ENCODE assay signal across 10 cellular contexts in genomic region chrX:153830632-153831434, GRCh38. TPM values are rescaled to one million over a fixed set of nuclear protein-coding genes. Genes with fewer than 3 reads are reported as not detected.
DNase-seq lines count a peak whose midpoint lies in the region; ATAC-seq and TF ChIP-seq lines count a peak whose summit lies in the region.
"Had no signal": no experiment of that assay in that cellular context is flagged by ENCODE, and none has a peak within 500 bp of the region (broad histone marks: within the 10 kb centered on the region; RNA-seq: fewer than 3 reads in every experiment).

No MANE protein-coding gene starts in this region.

- peaks cover 7% of the 10 kb centered on the region for H3K36me3 Mint-ChIP-seq in brain
- H3K36me3 Mint-ChIP-seq in nephron progenitor cell (ENCODE audit: low read depth) = no peaks in the 10 kb centered on the region

- no peak for TF ChIP-seq CTCF in brain (conservative IDR thresholded peaks at IDR 0.05)
- TF ChIP-seq CTCF in nephron progenitor cell (IDR thresholded peaks at IDR 0.05) = no peak

- DNase-seq in DMS 273 (lab: John Stamatoyannopoulos, UW; ENCODE audit: unreplicated experiment) (peak; percentile 64), DMS 273 treated with DMSO at 0.1 percent for 48 hours (lab: John Stamatoyannopoulos, UW) (no peak), GM03348 (ENCODE audit: low spot score) (peak; percentile 26), nephron progenitor cell (peak; percentile 29), DMS114 treated with DMSO at 0.1 percent for 48 hours (lab: John Stamatoyannopoulos, UW; ENCODE audit: unreplicated experiment) (no peak), ureter (ENCODE audit: low spot score) (no peak)
- DNase-seq: activated CD4-positive, alpha-beta T cell treated with anti-CD3 and anti-CD28 coated beads for 1 hour; amniotic stem cell had no signal

- H3K27me3 Mint-ChIP-seq in brain = peaks cover 4% of the 10 kb centered on the region
- peaks cover 68% of the 10 kb centered on the region for H3K27me3 Mint-ChIP-seq in nephron progenitor cell (ENCODE audit: low read depth, poor library complexity)

- H3K4me3 Mint-ChIP-seq in brain (peak overlapping the region; percentile 68 to 82 (median 81)), nephron progenitor cell (peak overlapping the region; percentile 72)

- peaks cover 24% of the 10 kb centered on the region for H3K4me1 Mint-ChIP-seq in brain
- H3K4me1 Mint-ChIP-seq in nephron progenitor cell = peaks cover 3% of the 10 kb centered on the region

- H3K9me3 Mint-ChIP-seq in brain = peaks cover 0 to 35% (median 9%) of the 10 kb centered on the region in 5 experiments
- peaks cover 68% of the 10 kb centered on the region for H3K9me3 Mint-ChIP-seq in nephron progenitor cell

- H3K27ac Mint-ChIP-seq in brain (peak overlapping the region in 3 of 5 experiments; percentile 80 to 91 (median 84)), nephron progenitor cell (no peak overlapping the region)

- no peak for ATAC-seq in HG03095 (IDR thresholded peaks at IDR 0.05; ENCODE audit: unreplicated experiment)

RNA-seq across cellular contexts. Expression of gene PDZD4, which starts 0.5 kb away (rescaled TPM):
- polyA plus RNA-seq in brain (ENCODE audit: insufficient read depth, low read depth, low replicate concordance) = 128 TPM
- 10.6 TPM for total RNA-seq in ureter

RNA-seq across cellular contexts. Expression of gene SSR4, which starts 36.4 kb away (rescaled TPM):
- 365 TPM for polyA plus RNA-seq in brain (ENCODE audit: insufficient read depth, low read depth, low replicate concordance)
- 253 TPM for total RNA-seq in ureter

RNA-seq across cellular contexts. Expression of gene IDH3G, which starts 36.7 kb away (rescaled TPM):
- polyA plus RNA-seq in brain (ENCODE audit: insufficient read depth, low read depth, low replicate concordance) = 102 TPM
- total RNA-seq in ureter = 57.0 TPM

RNA-seq across cellular contexts. Expression of gene SRPK3, which starts 50.0 kb away (rescaled TPM):
- polyA plus RNA-seq in brain (ENCODE audit: insufficient read depth, low read depth, low replicate concordance) = 15.6 TPM
- 2.7 TPM for total RNA-seq in ureter

RNA-seq across cellular contexts. Expression of gene L1CAM, which starts 55.1 kb away (rescaled TPM):
- 91.5 TPM for polyA plus RNA-seq in brain (ENCODE audit: insufficient read depth, low read depth, low replicate concordance)
- 3.8 TPM for total RNA-seq in ureter

Comparison
In these comparisons a context has a peak if more than half of its experiments do, and no peak if none do; other contexts are left out.
1. DNase-seq: peak in DMS 273 (single experiment), GM03348 (single experiment) and nephron progenitor cell (single experiment); none in DMS 273 treated with DMSO at 0.1 percent for 48 hours (single experiment), DMS114 treated with DMSO at 0.1 percent for 48 hours (single experiment) and ureter (single experiment).